ENCODE assay signal across 8 cellular contexts in genomic region chr9:35814106-35814840, GRCh38. TPM values are rescaled to one million over a fixed set of nuclear protein-coding genes. Genes with fewer than 3 reads are reported as not detected.
DNase-seq lines count a peak whose midpoint lies in the region; ATAC-seq, FAIRE-seq and TF ChIP-seq lines count a peak whose summit lies in the region.

No MANE protein-coding gene starts in this region.

- no peak for FAIRE-seq in astrocyte (lab: Jason Lieb, UNC)

- H3K4me3 ChIP-seq in astrocyte (ENCODE audit: insufficient read depth, low read depth, low read length) (peak overlapping the region; percentile 84), prostate gland (peak overlapping the region; percentile 54 to 67)

- H3K4me1 ChIP-seq in astrocyte (ENCODE audit: insufficient read depth, low read length) (peaks cover 15% of the 10 kb centered on the region), prostate gland (replicated peaks) (peaks cover 5% of the 10 kb centered on the region)

- H3K27ac ChIP-seq in astrocyte (ENCODE audit: low read depth, low read length) (peak overlapping the region; percentile 62), prostate gland (peak overlapping the region; percentile 84 to 90)

- H3K4me2 ChIP-seq in astrocyte (ENCODE audit: low read length), result peak overlapping the region; percentile 95

- H3K4me3 Mint-ChIP-seq in Calu3 (ENCODE audit: low read depth, unreplicated experiment) (peak overlapping the region; percentile 75), astrocyte (ENCODE audit: unreplicated experiment) (peak overlapping the region; percentile 88)

- TF ChIP-seq CTCF in Calu3 (IDR thresholded peaks at IDR 0.05; ENCODE audit: unreplicated experiment), result peak; percentile 23
- TF ChIP-seq CTCF in astrocyte (IDR thresholded peaks at IDR 0.05; ENCODE audit: insufficient read depth, low read depth, low read length), result peak; percentile 11
- TF ChIP-seq CTCF in prostate gland (IDR thresholded peaks at IDR 0.05), result peak in 2 of 4 experiments; percentile 4 to 27

- peaks cover 4% of the 10 kb centered on the region for H3K79me2 ChIP-seq in astrocyte (ENCODE audit: insufficient read depth, low read length)

- peaks cover 21% of the 10 kb centered on the region for H3K27me3 Mint-ChIP-seq in Calu3 (ENCODE audit: unreplicated experiment)
- H3K27me3 Mint-ChIP-seq in astrocyte (ENCODE audit: low read depth, unreplicated experiment), result peaks cover 7% of the 10 kb centered on the region

- peak overlapping the region; percentile 67 for H3K27ac Mint-ChIP-seq in Calu3 (ENCODE audit: unreplicated experiment)
- peak overlapping the region; percentile 22 for H3K27ac Mint-ChIP-seq in astrocyte (ENCODE audit: unreplicated experiment)

- no peak for TF ChIP-seq POLR2A in prostate gland (IDR thresholded peaks at IDR 0.05)

- H3K9ac ChIP-seq in astrocyte (ENCODE audit: low read length), result peak overlapping the region; percentile 88

- no peaks in the 10 kb centered on the region for H4K20me1 ChIP-seq in astrocyte (ENCODE audit: insufficient read depth, low read length)

- peaks cover 8% of the 10 kb centered on the region for H3K4me1 Mint-ChIP-seq in Calu3 (ENCODE audit: low read depth, unreplicated experiment)
- H3K4me1 Mint-ChIP-seq in astrocyte (ENCODE audit: low read depth, unreplicated experiment), result peaks cover 11% of the 10 kb centered on the region

- intact Hi-C loops in Calu3 (cut with micrococcal nuclease; ENCODE audit: unreplicated experiment) (loop anchor here (2.0 to 10.0 kb wide), 2 partner anchors 15 to 79 kb away; partner anchors contain the start of genes CREB3, FAM221B, TLN1 and TMEM8B), prostate gland (cut with DNase I) (no loop called here)

- DNase-seq in Calu3 (peak; percentile 63), NOMO-1 treated with dmso at 0.1 percent for 144 hours (lab: John Stamatoyannopoulos, UW; ENCODE audit: unreplicated experiment) (peak; percentile 86), astrocyte (ENCODE audit: low read depth) (peak; percentile 20), hepatic stellate cell (ENCODE audit: low spot score) (peak; percentile 54), prostate gland (ENCODE audit: low spot score) (peak; percentile 36)

- peak; percentile 21 for ATAC-seq in GM18909 (IDR thresholded peaks at IDR 0.05; ENCODE audit: poor library complexity, unreplicated experiment)
- ATAC-seq in HG03159 (IDR thresholded peaks at IDR 0.05; ENCODE audit: unreplicated experiment), result peak; percentile 29
- ATAC-seq in HG02870 (IDR thresholded peaks at IDR 0.05; ENCODE audit: unreplicated experiment), result no peak

- CTCF ChIA-PET in Calu3 (lab: Charles Lee), result interaction anchor here (0.6 to 1.7 kb wide), 8 partner anchors 12 to 774 kb away, joined by 3 to 5 read pairs (median 3); partner anchors contain the start of genes CCDC107, GBA2, RGP1 and RMRP

- H3K9me3 ChIP-seq in astrocyte (ENCODE audit: insufficient read depth, low read depth, low read length), result no peaks in the 10 kb centered on the region
- no peaks in the 10 kb centered on the region for H3K9me3 ChIP-seq in prostate gland

- H3K36me3 Mint-ChIP-seq in Calu3 (ENCODE audit: insufficient read depth, unreplicated experiment) (peaks cover 29% of the 10 kb centered on the region), astrocyte (ENCODE audit: low read depth, unreplicated experiment) (peaks cover 8% of the 10 kb centered on the region)

- H3K9me3 Mint-ChIP-seq in Calu3 (ENCODE audit: low read depth, unreplicated experiment) (no peaks in the 10 kb centered on the region), astrocyte (ENCODE audit: unreplicated experiment) (no peaks in the 10 kb centered on the region)

- H2AFZ ChIP-seq in astrocyte (ENCODE audit: low read depth, low read length), result peak overlapping the region; percentile 88

- no peaks in the 10 kb centered on the region for H3K27me3 ChIP-seq in astrocyte (ENCODE audit: insufficient read depth, low read length)
- H3K27me3 ChIP-seq in prostate gland (replicated peaks; ENCODE audit: insufficient read depth), result no peaks in the 10 kb centered on the region

- BruUV-seq in Calu3 (replicated peaks; lab: Mats Ljungman, UMichigan), result no TSS peak

- WGBS in prostate gland, result 12% methylated on average over 22 of the region's 29 CpGs

- H3K36me3 ChIP-seq in astrocyte (ENCODE audit: insufficient read depth, low read length) (no peaks in the 10 kb centered on the region), prostate gland (no peaks in the 10 kb centered on the region)

RNA-seq across cellular contexts. Expression of gene HINT2, which starts 0.6 kb away (rescaled TPM):
- total RNA-seq in Calu3 (2022) (33.9 and 39.7 TPM in 2 replicates), astrocyte (22.8 and 23.7 TPM in 2 replicates), prostate gland (10 to 100 TPM; 38.6 to 39.7 TPM)

RNA-seq across cellular contexts. Expression of gene SPAG8, which starts 2.2 kb away (rescaled TPM):
- total RNA-seq in Calu3 (2022) (0.97 and 1.2 TPM in 2 replicates), astrocyte (0.46 and 0.52 TPM in 2 replicates), prostate gland (1 to 10 TPM in 1 of 2 donors, under 1 TPM in 1; 0.68 to 9.2 TPM)

RNA-seq across cellular contexts. Expression of gene FAM221B, which starts 14.3 kb away (rescaled TPM):
- total RNA-seq in Calu3 (2022) (not detected in 2 replicates), astrocyte (not detected in 2 replicates), prostate gland (1 to 10 TPM in 1 of 2 donors, under 1 TPM in 1; 0.46 to 5.1 TPM)

RNA-seq across cellular contexts. Expression of gene TMEM8B, which starts 14.8 kb away (rescaled TPM):
- total RNA-seq in Calu3 (2022) (2.5 and 3.7 TPM in 2 replicates), astrocyte (8.6 and 8.9 TPM in 2 replicates), prostate gland (10 to 100 TPM; 15.8 to 25.9 TPM)

RNA-seq across cellular contexts. Expression of gene NPR2, which starts 22.9 kb away (rescaled TPM):
- total RNA-seq in Calu3 (2022) (16.8 and 19.2 TPM in 2 replicates), astrocyte (24.6 and 26.1 TPM in 2 replicates), prostate gland (10 to 100 TPM; 17.3 to 33.2 TPM)

Comparison
In these comparisons a context has a peak if more than half of its experiments do, and no peak if none do; other contexts are left out.
1. DNase-seq: peak in every context shown above with its lines; median percentile 86 in NOMO-1 treated with dmso at 0.1 percent for 144 hours; 63 in Calu3; 54 in hepatic stellate cell; 36 in prostate gland; 20 in astrocyte.